8 cellular contexts compared by ENCODE assay signal in genomic region chr2:209208211-209208610, GRCh38.
DNase-seq lines count a peak whose midpoint lies in the region; ATAC-seq and TF ChIP-seq lines count a peak whose summit lies in the region.

No MANE protein-coding gene starts in this region.

- DNase-seq in heart right ventricle (peak in 1 of 2 donors; percentile 9), right atrium auricular region (ENCODE audit: low spot score) (no peak), NOMO-1 treated with DMSO at 0.1 percent for 48 hours (lab: John Stamatoyannopoulos, UW; ENCODE audit: unreplicated experiment) (peak; percentile 40), choroid plexus epithelial cell (ENCODE audit: low read depth) (peak; percentile 3), myocyte (ENCODE audit: low read depth) (peak; percentile 16)

- H3K9me3 ChIP-seq in heart right ventricle (no peaks in the 10 kb centered on the region), right atrium auricular region (no peaks in the 10 kb centered on the region)

- H3K36me3 ChIP-seq in heart right ventricle (no peaks in the 10 kb centered on the region), right atrium auricular region (no peaks in the 10 kb centered on the region)

- TF ChIP-seq CTCF in heart right ventricle (IDR thresholded peaks at IDR 0.05), result peak in 8 of 9 donors; percentile 21 to 67 (median 46)
- peak in 1 of 2 donors; percentile 48 for TF ChIP-seq CTCF in right atrium auricular region (IDR thresholded peaks at IDR 0.05)
- peak; percentile 40 for TF ChIP-seq CTCF in choroid plexus epithelial cell (conservative IDR thresholded peaks at IDR 0.05; ENCODE audit: low read depth, low read length)

- H3K27ac ChIP-seq in heart right ventricle (no peak overlapping the region), right atrium auricular region (no peak overlapping the region)

- no peaks in the 10 kb centered on the region for H3K4me1 ChIP-seq in heart right ventricle
- no peaks in the 10 kb centered on the region for H3K4me1 ChIP-seq in right atrium auricular region

- H3K27me3 ChIP-seq in heart right ventricle, result no peaks in the 10 kb centered on the region
- H3K27me3 ChIP-seq in right atrium auricular region, result no peaks in the 10 kb centered on the region

- WGBS in heart right ventricle, 2 donors, result 28 to 37% methylated on average over 9 of the region's 9 CpGs

- intact Hi-C loops in heart right ventricle (cut with DNase I), result loop anchor here in 1 of 10 donors (5.0 kb wide), 1 partner anchor 741 kb away; no protein-coding TSS in a partner anchor

- ATAC-seq in heart right ventricle, result no peak
- ATAC-seq in HG02610 (IDR thresholded peaks at IDR 0.05; ENCODE audit: unreplicated experiment), result peak; percentile 55
- ATAC-seq in GM19397 (IDR thresholded peaks at IDR 0.05; ENCODE audit: unreplicated experiment), result no peak
- no peak for ATAC-seq in GM18520 (IDR thresholded peaks at IDR 0.05; ENCODE audit: unreplicated experiment)

- H3K4me3 ChIP-seq in heart right ventricle, result peak overlapping the region in 2 of 10 donors; percentile 6 to 28
- H3K4me3 ChIP-seq in right atrium auricular region, result no peak overlapping the region
- no peak overlapping the region for H3K4me3 ChIP-seq in choroid plexus epithelial cell (ENCODE audit: low read depth, low read length)
